Comparison of ENCODE assay signal across 11 cellular contexts in genomic region chr1:97918961-97919360, GRCh38. TPM values are rescaled to one million over a fixed set of nuclear protein-coding genes. Genes with fewer than 3 reads are reported as not detected.
DNase-seq lines count a peak whose midpoint lies in the region; ATAC-seq and TF ChIP-seq lines count a peak whose summit lies in the region.
"Had no signal": no experiment of that assay in that cellular context is flagged by ENCODE, and none has a peak within 500 bp of the region (broad histone marks: within the 10 kb centered on the region; RNA-seq: fewer than 3 reads in every experiment).

No MANE protein-coding gene starts in this region.

- RAD21 ChIA-PET in HCT116 (lab: Charles Lee; ENCODE audit: low non-redundant PET in 1 of 2, low total read pairs in 2 of 2, uncharacterized antibody in 2 of 2, unreplicated experiment in 2 of 2), result interaction anchor here in 1 of 2 experiments (0.6 kb wide), 1 partner anchor 11 kb away, joined by 3 read pairs; no protein-coding TSS in a partner anchor

- peaks cover 64% of the 10 kb centered on the region for H3K79me2 ChIP-seq in ACC112 (ENCODE audit: control insufficient read depth, insufficient read depth, low read length, unreplicated experiment)
- H3K79me2 ChIP-seq in HCT116 (ENCODE audit: insufficient read depth, low read length), result no peaks in the 10 kb centered on the region

- H4K20me1 ChIP-seq in HCT116 (ENCODE audit: insufficient read depth), result no peaks in the 10 kb centered on the region

- H3K27ac Mint-ChIP-seq in naive thymus-derived CD4-positive, alpha-beta T cell, result peak overlapping the region; percentile 30 to 96 (median 88)
- H3K27ac Mint-ChIP-seq in mesothelial cell of epicardium, result no peak overlapping the region

- no peak for DNase-seq in HCT116 (ENCODE audit: low read depth, low spot score)
- DNase-seq in astrocyte of the hippocampus (ENCODE audit: low read depth, low spot score), result peak; percentile 13
- no peak for DNase-seq in naive thymus-derived CD4-positive, alpha-beta T cell
- DNase-seq in mesothelial cell of epicardium (ENCODE audit: low spot score in 2 of 2, unreplicated experiment in 2 of 2), result no peak
- DNase-seq in stimulated activated CD8-positive, alpha-beta memory T cell treated with anti-CD3 and anti-CD28 coated beads, Interleukin-4, amount 100 ng/mL, for 48 hours, result no peak
- DNase-seq in SIG-M5 (lab: John Stamatoyannopoulos, UW), result no peak
- DNase-seq: stimulated activated CD4-positive, alpha-beta T cell treated with anti-CD3 and anti-CD28 coated beads, Interleukin-4, amount 100 ng/mL, for 4 hours had no signal

- H3K27me3 ChIP-seq in ACC112 (ENCODE audit: insufficient read depth, low read length) (no peaks in the 10 kb centered on the region), HCT116 (ENCODE audit: insufficient read depth, low read length) (no peaks in the 10 kb centered on the region)
- no peaks in the 10 kb centered on the region for H3K27me3 ChIP-seq in naive thymus-derived CD4-positive, alpha-beta T cell (ENCODE audit: control insufficient read depth in 2 of 2, insufficient read depth in 2 of 2, low read length in 2 of 2)

- H3K9me3 ChIP-seq in HCT116 (ENCODE audit: control insufficient read depth in 1 of 2, insufficient read depth in 1 of 2, low read depth in 1 of 2, low read length in 2 of 2), result no peaks in the 10 kb centered on the region
- H3K9me3 ChIP-seq in naive thymus-derived CD4-positive, alpha-beta T cell (ENCODE audit: control insufficient read depth in 2 of 3, low read length in 3 of 3), result no peaks in the 10 kb centered on the region

- peak overlapping the region; percentile 20 for H2AFZ ChIP-seq in ACC112 (ENCODE audit: low read length, unreplicated experiment)
- no peak overlapping the region for H2AFZ ChIP-seq in HCT116 (ENCODE audit: low read depth, low read length, poor library complexity, severe bottlenecking)

- TSS peak; percentile 33 for BruUV-seq in HCT116 (replicated peaks; lab: Mats Ljungman, UMichigan)

- peak overlapping the region; percentile 72 for H3K27ac ChIP-seq in ACC112 (ENCODE audit: low read depth, low read length)
- no peak overlapping the region for H3K27ac ChIP-seq in HCT116 (ENCODE audit: low read depth, low read length)
- H3K27ac ChIP-seq in naive thymus-derived CD4-positive, alpha-beta T cell (ENCODE audit: low read depth, low read length), result no peak overlapping the region
- H3K27ac ChIP-seq: RWPE1 had no signal

- ATAC-seq in HCT116, result no peak
- no peak for ATAC-seq in naive thymus-derived CD4-positive, alpha-beta T cell
- ATAC-seq in HG03039 (IDR thresholded peaks at IDR 0.05; ENCODE audit: unreplicated experiment), result no peak

- no peak overlapping the region for H3K9ac ChIP-seq in HCT116 (ENCODE audit: low read length)

- peaks cover 0 to 4% (median 0%) of the 10 kb centered on the region in 11 donors for H3K9me3 Mint-ChIP-seq in naive thymus-derived CD4-positive, alpha-beta T cell
- no peaks in the 10 kb centered on the region for H3K9me3 Mint-ChIP-seq in mesothelial cell of epicardium

- H3K4me3 ChIP-seq in ACC112 (ENCODE audit: low read depth, low read length) (peak overlapping the region; percentile 90), HCT116 (replicated peaks in 1 of 2; ENCODE audit: low read depth in 1 of 2, low read length in 2 of 2) (no peak overlapping the region)
- peak overlapping the region; percentile 93 for H3K4me3 ChIP-seq in naive thymus-derived CD4-positive, alpha-beta T cell (ENCODE audit: low read length)

- peaks cover 0 to 14% (median 0%) of the 10 kb centered on the region in 5 donors for H3K36me3 Mint-ChIP-seq in naive thymus-derived CD4-positive, alpha-beta T cell
- H3K36me3 Mint-ChIP-seq in mesothelial cell of epicardium, result no peaks in the 10 kb centered on the region

- H3K27me3 Mint-ChIP-seq in naive thymus-derived CD4-positive, alpha-beta T cell, result no peaks in the 10 kb centered on the region
- peaks cover 15% of the 10 kb centered on the region for H3K27me3 Mint-ChIP-seq in mesothelial cell of epicardium (ENCODE audit: low read depth)

- POLR2A ChIA-PET in HCT116 (lab: Charles Lee), result interaction anchor here (1.7 kb wide), 1 partner anchor 15 kb away, joined by 4 read pairs; no protein-coding TSS in a partner anchor
- POLR2A ChIA-PET in naive thymus-derived CD4-positive, alpha-beta T cell (lab: Charles Lee), result interaction anchor here (0.9 to 3.1 kb wide), 3 partner anchors 8 to 22 kb away, joined by 4 to 11 read pairs (median 5); no protein-coding TSS in a partner anchor

- H3K4me3 Mint-ChIP-seq in naive thymus-derived CD4-positive, alpha-beta T cell, result peak overlapping the region; percentile 88 to 99 (median 98)
- H3K4me3 Mint-ChIP-seq in mesothelial cell of epicardium, result no peak overlapping the region

- TF ChIP-seq POLR2A in HCT116 (IDR thresholded peaks at IDR 0.05; ENCODE audit: borderline replicate concordance, extremely low read depth, insufficient read depth, insufficient read length), result no peak

- no peak overlapping the region for H3K4me2 ChIP-seq in HCT116 (ENCODE audit: low read length)

- intact Hi-C loops in HCT116 (cut with micrococcal nuclease), result no loop called here
- intact Hi-C loops in naive thymus-derived CD4-positive, alpha-beta T cell (cut with micrococcal nuclease), result loop anchor here (2.0 to 5.0 kb wide), 3 partner anchors 14 to 62 kb away; no protein-coding TSS in a partner anchor

- H3K36me3 ChIP-seq in ACC112 (ENCODE audit: insufficient read depth, low read length) (peaks cover 2% of the 10 kb centered on the region; the same call in 1 of the 2 replicates), HCT116 (ENCODE audit: control insufficient read depth in 1 of 2, insufficient read depth in 2 of 2, low read length in 2 of 2) (no peaks in the 10 kb centered on the region)
- H3K36me3 ChIP-seq in naive thymus-derived CD4-positive, alpha-beta T cell (ENCODE audit: control insufficient read depth in 2 of 3, insufficient read depth in 3 of 3, low read length in 3 of 3), result peaks cover 0 to 9% (median 0%) of the 10 kb centered on the region in 3 experiments

- TF ChIP-seq RAD21 in HCT116 (IDR thresholded peaks at IDR 0.05; ENCODE audit: low read depth), result no peak

- H3K4me1 ChIP-seq in ACC112 (ENCODE audit: control insufficient read depth, insufficient read depth, low read length, unreplicated experiment) (peaks cover 30% of the 10 kb centered on the region), HCT116 (ENCODE audit: control insufficient read depth in 1 of 2, insufficient read depth in 2 of 2, low read length in 2 of 2) (peaks cover 0 to 10% of the 10 kb centered on the region in 2 experiments; a peak in 2 of 4 replicates)
- peaks cover 16 to 17% of the 10 kb centered on the region in 2 donors for H3K4me1 ChIP-seq in naive thymus-derived CD4-positive, alpha-beta T cell (ENCODE audit: control insufficient read depth in 2 of 2, insufficient read depth in 2 of 2, low read length in 2 of 2)

- CTCF ChIA-PET in HCT116 (lab: Charles Lee), result no interaction called here
- CTCF ChIA-PET in naive thymus-derived CD4-positive, alpha-beta T cell (lab: Charles Lee), result interaction anchor here (0.7 kb wide), 2 partner anchors 10 to 132 kb away, joined by 3 read pairs; no protein-coding TSS in a partner anchor

- TF ChIP-seq CTCF in HCT116 (IDR thresholded peaks at IDR 0.05 in 2 of 3, conservative IDR thresholded peaks at IDR 0.05 in 1 of 3; ENCODE audit: borderline replicate concordance in 1 of 3, insufficient read depth in 1 of 3, low read depth in 2 of 3, low read length in 2 of 3), result no peak
- no peak for TF ChIP-seq CTCF in mesothelial cell of epicardium (IDR thresholded peaks at IDR 0.05; ENCODE audit: unreplicated experiment)

- no peaks in the 10 kb centered on the region for H3K9me2 ChIP-seq in HCT116 (ENCODE audit: insufficient read depth)

- H3K4me1 Mint-ChIP-seq in naive thymus-derived CD4-positive, alpha-beta T cell, result peaks cover 45 to 75% (median 71%) of the 10 kb centered on the region in 7 donors
- H3K4me1 Mint-ChIP-seq in mesothelial cell of epicardium, result peaks cover 19% of the 10 kb centered on the region

TF ChIP-seq in HCT116, 20 proteins besides CTCF, POLR2A, EP300 and RAD21 (continues in another document):
- TF ChIP-seq YY1 (IDR thresholded peaks at IDR 0.05; ENCODE audit: extremely low read depth, insufficient replicate concordance, low read depth, low read length) (no peak), ATF3 (IDR thresholded peaks at IDR 0.05) (no peak), TCF7L2 (IDR thresholded peaks at IDR 0.05; ENCODE audit: borderline replicate concordance, extremely low read depth, insufficient read depth, insufficient read length) (no peak), ZNF274 (IDR thresholded peaks at IDR 0.05; ENCODE audit: low read depth, low read length) (no peak), REST (IDR thresholded peaks at IDR 0.05; ENCODE audit: low read depth) (no peak), JUND (IDR thresholded peaks at IDR 0.05) (no peak)

RNA-seq across cellular contexts. Expression of gene DPYD, which starts 1.9 kb away (rescaled TPM):
- total RNA-seq in HCT116 (2021; ENCODE audit: unreplicated experiment) (1.7 TPM), mesothelial cell of epicardium (11.5 to 15.3 TPM (median 13.3 TPM) in 3 replicates)
- polyA plus RNA-seq in HCT116 (2012), result 0.72 and 1.1 TPM in 2 replicates
- total RNA-seq in naive thymus-derived CD4-positive, alpha-beta T cell, result 10 to 100 TPM; 52.6 to 87.2 (median 57.4) TPM
- polyA plus RNA-seq in naive thymus-derived CD4-positive, alpha-beta T cell, result 10 to 100 TPM; 55.6 to 61.2 TPM
- total RNA-seq: G401 had no signal

Comparison
In these comparisons a context has a peak if more than half of its experiments do, and no peak if none do; other contexts are left out.
1. H3K4me3 ChIP-seq: peak in ACC112 (single experiment) and naive thymus-derived CD4-positive, alpha-beta T cell (single experiment); none in HCT116 (0 of 2).